In genomic region chr16:56450901-56451752, GRCh38 we compare ENCODE assay signal across 8 cellular contexts. TPM values are rescaled to one million over a fixed set of nuclear protein-coding genes. Genes with fewer than 3 reads are reported as not detected.
DNase-seq lines count a peak whose midpoint lies in the region; TF ChIP-seq lines count a peak whose summit lies in the region.

TSS of gene NUDT21 (minus strand) at chr16:56451332. CDS start at chr16:56451202, 130 bp downstream.
TSS of gene OGFOD1 (plus strand) at chr16:56451554. CDS start at chr16:56451613, 59 bp downstream.

- CTCF ChIA-PET in activated naive CD4-positive, alpha-beta T cell treated with anti-CD3 and anti-CD28 coated beads for 36 hours (lab: Charles Lee) = interaction anchor here (0.6 to 0.9 kb wide), 4 partner anchors 16 to 205 kb away, joined by 3 to 4 read pairs (median 4); no protein-coding TSS in a partner anchor

- H3K4me1 ChIP-seq in neuron (ENCODE audit: insufficient read depth, low read length) (peaks cover 32% of the 10 kb centered on the region), subcutaneous abdominal adipose tissue (ENCODE audit: control insufficient read depth in 5 of 5, insufficient read depth in 5 of 5, low read length in 5 of 5) (peaks cover 0 to 35% (median 28%) of the 10 kb centered on the region in 5 donors)

- peak within 1 kb of the TSS; percentile 91 for H3K27ac ChIP-seq in subcutaneous abdominal adipose tissue (ENCODE audit: low read depth, low read length)

- H3K36me3 Mint-ChIP-seq in activated naive CD4-positive, alpha-beta T cell treated with anti-CD3 and anti-CD28 coated beads for 36 hours (ENCODE audit: low read depth) = peaks cover 37% of the 10 kb centered on the region

- no peaks in the 10 kb centered on the region for H3K27me3 Mint-ChIP-seq in activated naive CD4-positive, alpha-beta T cell treated with anti-CD3 and anti-CD28 coated beads for 36 hours (ENCODE audit: low read depth)

- no peaks in the 10 kb centered on the region for H3K9me3 Mint-ChIP-seq in activated naive CD4-positive, alpha-beta T cell treated with anti-CD3 and anti-CD28 coated beads for 36 hours

- TF ChIP-seq CTCF in HFF-Myc (IDR thresholded peaks at IDR 0.05; ENCODE audit: low read depth, low read length, missing control alignments) = no peak

- H3K27me3 ChIP-seq in neuron (ENCODE audit: insufficient read depth, low read length) (no peaks in the 10 kb centered on the region), subcutaneous abdominal adipose tissue (ENCODE audit: control insufficient read depth in 5 of 5, insufficient read depth in 4 of 5, low read length in 5 of 5) (no peaks in the 10 kb centered on the region)

- peaks cover 48% of the 10 kb centered on the region for H3K4me1 Mint-ChIP-seq in activated naive CD4-positive, alpha-beta T cell treated with anti-CD3 and anti-CD28 coated beads for 36 hours (ENCODE audit: low read depth)

- H3K4me3 ChIP-seq in HFF-Myc (replicated peaks; ENCODE audit: low read depth, low read length) = peak within 1 kb of the TSS; percentile 61
- H3K4me3 ChIP-seq in neuron (ENCODE audit: low read length) = peak within 1 kb of the TSS; percentile 82
- peak within 1 kb of the TSS; percentile 78 to 96 (median 95) for H3K4me3 ChIP-seq in subcutaneous abdominal adipose tissue (ENCODE audit: low read depth in 1 of 5, low read length in 5 of 5)

- DNase-seq in GM03348 (ENCODE audit: low spot score) (peak; percentile 99), HFF-Myc (ENCODE audit: extremely low read depth, low read depth) (peak; percentile 96), NAMALWA (ENCODE audit: low spot score) (peak; percentile 99), SK-N-DZ (ENCODE audit: low spot score) (peak; percentile 98), foreskin melanocyte (peak; percentile 98)
- DNase-seq in activated naive CD4-positive, alpha-beta T cell treated with anti-CD3 and anti-CD28 coated beads for 36 hours = peak; percentile 96

- H2AFZ ChIP-seq in neuron (ENCODE audit: low read depth, low read length) = peak within 1 kb of the TSS; percentile 66

- H3K27ac Mint-ChIP-seq in activated naive CD4-positive, alpha-beta T cell treated with anti-CD3 and anti-CD28 coated beads for 36 hours = peak within 1 kb of the TSS; percentile 90

- peak within 1 kb of the TSS; percentile 93 for H3K4me3 Mint-ChIP-seq in activated naive CD4-positive, alpha-beta T cell treated with anti-CD3 and anti-CD28 coated beads for 36 hours

- intact Hi-C loops in activated naive CD4-positive, alpha-beta T cell treated with anti-CD3 and anti-CD28 coated beads for 36 hours (cut with micrococcal nuclease) = loop anchor here (1.0 to 2.0 kb wide), 6 partner anchors 27 to 279 kb away; partner anchors contain the start of genes BBS2, MT2A and NUP93

- H3K36me3 ChIP-seq in neuron (ENCODE audit: insufficient read depth, low read length) (peaks cover 43% of the 10 kb centered on the region), subcutaneous abdominal adipose tissue (ENCODE audit: control insufficient read depth in 5 of 5, insufficient read depth in 5 of 5, low read length in 5 of 5) (peaks cover 14 to 34% (median 27%) of the 10 kb centered on the region in 5 donors)

- H3K9me3 ChIP-seq in neuron (ENCODE audit: low read length) (no peaks in the 10 kb centered on the region), subcutaneous abdominal adipose tissue (ENCODE audit: control insufficient read depth in 5 of 5, low read length in 5 of 5) (no peaks in the 10 kb centered on the region)

- peak within 1 kb of the TSS; percentile 74 to 95 (median 90) for H3K9ac ChIP-seq in subcutaneous abdominal adipose tissue (ENCODE audit: low read length in 5 of 5)

RNA-seq across cellular contexts. Expression of gene NUDT21, which starts in this region (rescaled TPM):
- polyA plus RNA-seq in SK-N-DZ (2014; cell fraction: cytosol; rRNA removed) = 178 and 181 TPM in 2 replicates
- polyA plus RNA-seq in SK-N-DZ (2014; cell fraction: nucleus; rRNA removed) = 75.6 and 80.7 TPM in 2 replicates
- 100 to 1,000 TPM; 324 to 330 TPM for total RNA-seq in activated naive CD4-positive, alpha-beta T cell treated with anti-CD3 and anti-CD28 coated beads for 36 hours

RNA-seq across cellular contexts. Expression of gene OGFOD1, which starts in this region (rescaled TPM):
- polyA plus RNA-seq in SK-N-DZ (2014; cell fraction: cytosol; rRNA removed) = 90.0 and 153 TPM in 2 replicates
- 32.6 and 38.4 TPM in 2 replicates for polyA plus RNA-seq in SK-N-DZ (2014; cell fraction: nucleus; rRNA removed)
- total RNA-seq in activated naive CD4-positive, alpha-beta T cell treated with anti-CD3 and anti-CD28 coated beads for 36 hours = 10 to 100 TPM; 48.5 to 50.6 TPM

Comparison
In these comparisons a context has a peak if more than half of its experiments do, and no peak if none do; other contexts are left out.
1. Peak in every context shown above with its lines: DNase-seq, H3K4me3 ChIP-seq and H3K27ac ChIP-seq.